8 cellular contexts compared by ENCODE assay signal in the genomic region with DNA sequence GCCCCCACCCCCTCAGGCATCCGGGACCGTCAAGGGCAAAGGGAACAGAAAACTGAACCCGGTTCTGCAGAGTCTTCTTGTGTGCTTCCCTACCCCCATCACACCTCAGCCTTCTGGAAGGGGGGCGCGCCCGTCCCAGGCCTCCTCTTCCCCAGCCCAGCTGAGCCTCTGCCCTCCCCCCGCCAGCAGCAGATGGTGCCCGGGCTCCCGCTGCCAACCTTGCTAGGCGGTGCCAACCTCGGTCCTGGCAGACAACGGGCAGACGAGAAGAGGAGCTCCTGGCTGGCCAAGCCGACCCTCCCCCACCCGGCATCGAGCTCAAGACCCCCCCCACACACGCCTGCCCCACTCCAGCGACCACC. TPM values are rescaled to one million over a fixed set of nuclear protein-coding genes. Genes with fewer than 3 reads are reported as not detected.
DNase-seq lines count a peak whose midpoint lies in the region; ATAC-seq lines count a peak whose summit lies in the region.

No MANE protein-coding gene starts in this region.

- H3K36me3 Mint-ChIP-seq in T-helper 17 cell (ENCODE audit: low read depth): peaks cover 2% of the 10 kb centered on the region

- intact Hi-C loops in Right ventricle myocardium inferior (cut with DNase I): no loop called here
- intact Hi-C loops in cardiac septum (cut with DNase I): no loop called here

- DNase-seq in Right ventricle myocardium inferior (ENCODE audit: missing footprints) (peak; percentile 69), cardiac septum (ENCODE audit: low spot score) (no peak), T-helper 17 cell (no peak), left lobe of liver (ENCODE audit: low spot score) (peak; percentile 79), iPS-NIHi11 (ENCODE audit: low spot score) (no peak)
- no peak for DNase-seq in stimulated activated CD4-positive, alpha-beta T cell treated with anti-CD3 and anti-CD28 coated beads, Interleukin-2, amount 100 ng/mL, for 24 hours

- peaks cover 69% of the 10 kb centered on the region for H3K27me3 Mint-ChIP-seq in T-helper 17 cell

- peak overlapping the region; percentile 39 for H3K27ac Mint-ChIP-seq in T-helper 17 cell

- peaks cover 57% of the 10 kb centered on the region for H3K4me1 Mint-ChIP-seq in T-helper 17 cell

- no peaks in the 10 kb centered on the region for H3K9me3 ChIP-seq in T-helper 17 cell (ENCODE audit: control insufficient read depth, low read length, poor library complexity, severe bottlenecking)

- ATAC-seq in Right ventricle myocardium inferior (no peak), T-helper 17 cell (no peak), left lobe of liver (peak; percentile 43), HG02678 (IDR thresholded peaks at IDR 0.05; ENCODE audit: unreplicated experiment) (no peak), HG03196 (IDR thresholded peaks at IDR 0.05; ENCODE audit: unreplicated experiment) (no peak)

- H3K4me3 Mint-ChIP-seq in T-helper 17 cell: peak overlapping the region; percentile 89

RNA-seq across cellular contexts. Expression of gene STAC3, which starts 8.7 kb away (rescaled TPM):
- total RNA-seq in Right ventricle myocardium inferior: 1.2 TPM
- 0.94 TPM for total RNA-seq in cardiac septum
- 1 to 10 TPM; 1.6 to 1.9 TPM for total RNA-seq in T-helper 17 cell
- total RNA-seq in left lobe of liver: 2.3 TPM

RNA-seq across cellular contexts. Expression of gene SHMT2, which starts 12.8 kb away (rescaled TPM):
- total RNA-seq in Right ventricle myocardium inferior (32.8 TPM), cardiac septum (38.8 TPM), T-helper 17 cell (10 to 100 TPM; 28.8 to 36.9 TPM), left lobe of liver (242 TPM)

RNA-seq across cellular contexts. Expression of gene NXPH4, which starts 25.7 kb away (rescaled TPM):
- 0.60 TPM for total RNA-seq in Right ventricle myocardium inferior
- total RNA-seq in cardiac septum: 20.0 TPM
- not detected for total RNA-seq in T-helper 17 cell
- 0.13 TPM for total RNA-seq in left lobe of liver

Comparison
In these comparisons a context has a peak if more than half of its experiments do, and no peak if none do; other contexts are left out.
1. DNase-seq: peak in Right ventricle myocardium inferior (single experiment) and left lobe of liver (single experiment); none in cardiac septum (single experiment), T-helper 17 cell (0 of 3), stimulated activated CD4-positive, alpha-beta T cell treated with anti-CD3 and anti-CD28 coated beads, Interleukin-2, amount 100 ng/mL, for 24 hours (0 of 2) and iPS-NIHi11 (single experiment).
2. RNA of gene NXPH4, which starts 25.7 kb away (total RNA-seq): 20.0 TPM in cardiac septum (single experiment); 0.60 TPM in Right ventricle myocardium inferior (single experiment), 0.13 TPM in left lobe of liver (single experiment) and not detected in T-helper 17 cell; every median in the first group is over 10 times any median in the second.